ENCODE assay signal across 16 cellular contexts in genomic region chr1:42003433-42003832, GRCh38.
DNase-seq lines count a peak whose midpoint lies in the region; ATAC-seq, FAIRE-seq and TF ChIP-seq lines count a peak whose summit lies in the region.
"Had no signal": no experiment of that assay in that cellular context is flagged by ENCODE, and none has a peak within 500 bp of the region (broad histone marks: within the 10 kb centered on the region; RNA-seq: fewer than 3 reads in every experiment).

No MANE protein-coding gene starts in this region.

- H3K9ac ChIP-seq in endothelial cell of umbilical vein (replicated peaks; ENCODE audit: extremely low read depth, insufficient read depth, low read length), result no peak overlapping the region
- H3K9ac ChIP-seq: KMS-11 had no signal

- DNase-seq in A172 (ENCODE audit: low spot score), result peak; percentile 10
- peak; percentile 97 for DNase-seq in NCI-H2171 treated with DMSO at 0.1 percent for 48 hours (lab: John Stamatoyannopoulos, UW)
- no peak for DNase-seq in endothelial cell of umbilical vein (ENCODE audit: low read depth, low spot score)
- DNase-seq in NCI-H2081 treated with DMSO at 0.1 percent for 48 hours (lab: John Stamatoyannopoulos, UW), result no peak
- DNase-seq in hepatic stellate cell (ENCODE audit: low spot score), result no peak
- DNase-seq in ascending aorta (ENCODE audit: low spot score in 2 of 2), result no peak
- DNase-seq: activated CD8-positive, alpha-beta memory T cell treated with anti-CD3 and anti-CD28 coated beads for 24 hours; activated naive CD4-positive, alpha-beta T cell treated with anti-CD3 and anti-CD28 coated beads for 36 hours; DND-41; psoas muscle; trophoblast cell had no signal

- H3K79me2 ChIP-seq in endothelial cell of umbilical vein (ENCODE audit: control insufficient read depth, insufficient read depth, low read length), result no peaks in the 10 kb centered on the region

- no peaks in the 10 kb centered on the region for H4K20me1 ChIP-seq in endothelial cell of umbilical vein (replicated peaks; ENCODE audit: control insufficient read depth, extremely low read depth, insufficient read depth, low read length)

- BruUV-seq in endothelial cell of umbilical vein (replicated peaks; lab: Mats Ljungman, UMichigan), result no TSS peak

- dilution Hi-C loops in endothelial cell of umbilical vein (cut with MboI; ENCODE audit: extremely low pct_ligation_motif_present, low sequenced_read_pairs), result no loop called here

- intact Hi-C loops in endothelial cell of umbilical vein (cut with micrococcal nuclease), result no loop called here
- intact Hi-C loops in ascending aorta (cut with DNase I), result no loop called here

- TF ChIP-seq CTCF in HEK293 (tag by site-specific recombination; IDR thresholded peaks at IDR 0.05) (no peak), endothelial cell of umbilical vein (IDR thresholded peaks at IDR 0.05; ENCODE audit: extremely low read depth in 1 of 2, insufficient read depth in 1 of 2, low read depth in 1 of 2, low read length in 2 of 2) (no peak), ascending aorta (IDR thresholded peaks at IDR 0.05) (no peak)

- TF ChIP-seq POLR2A in endothelial cell of umbilical vein (IDR thresholded peaks at IDR 0.05; ENCODE audit: low read depth, low read length), result no peak

- H3K4me2 ChIP-seq in endothelial cell of umbilical vein (ENCODE audit: insufficient read depth, low read length), result no peak overlapping the region
- H3K4me2 ChIP-seq: KMS-11 had no signal

- no peak overlapping the region for H3K4me3 ChIP-seq in HEK293 (ENCODE audit: low read depth, low read length)
- H3K4me3 ChIP-seq in endothelial cell of umbilical vein (replicated peaks in 1 of 3; ENCODE audit: insufficient read depth in 1 of 3, low read depth in 1 of 3, low read length in 3 of 3), result no peak overlapping the region
- H3K4me3 ChIP-seq in ascending aorta, result no peak overlapping the region
- H3K4me3 ChIP-seq: gastroesophageal sphincter, psoas muscle, SK-N-MC had no signal

- H3K9me3 ChIP-seq in HEK293 (ENCODE audit: control insufficient read depth, insufficient read depth, low read depth, low read length) (no peaks in the 10 kb centered on the region), endothelial cell of umbilical vein (replicated peaks; ENCODE audit: control insufficient read depth, insufficient read depth, low read length) (no peaks in the 10 kb centered on the region), ascending aorta (no peaks in the 10 kb centered on the region)
- H3K9me3 ChIP-seq: gastroesophageal sphincter, psoas muscle had no signal

- no peak overlapping the region for H3K27ac ChIP-seq in HEK293 (ENCODE audit: extremely low read depth, low read depth, low read length)
- H3K27ac ChIP-seq in endothelial cell of umbilical vein (ENCODE audit: insufficient read depth, low read depth, low read length), result no peak overlapping the region
- no peak overlapping the region for H3K27ac ChIP-seq in ascending aorta
- H3K27ac ChIP-seq: gastroesophageal sphincter, KMS-11, psoas muscle, SK-N-MC had no signal

- H3K9me1 ChIP-seq in endothelial cell of umbilical vein (replicated peaks; ENCODE audit: control insufficient read depth, extremely low read depth, insufficient read depth, low read length), result no peaks in the 10 kb centered on the region

- no peaks in the 10 kb centered on the region for H3K4me1 ChIP-seq in HEK293 (ENCODE audit: control insufficient read depth, insufficient read depth, low read length)
- no peaks in the 10 kb centered on the region for H3K4me1 ChIP-seq in endothelial cell of umbilical vein (ENCODE audit: control insufficient read depth, extremely low read depth, insufficient read depth, low read length)
- H3K4me1 ChIP-seq in ascending aorta, result no peaks in the 10 kb centered on the region
- H3K4me1 ChIP-seq: gastroesophageal sphincter had no signal

- H3K36me3 ChIP-seq in HEK293 (ENCODE audit: control insufficient read depth in 2 of 2, insufficient read depth in 1 of 2, low read length in 2 of 2), result no peaks in the 10 kb centered on the region
- H3K36me3 ChIP-seq in endothelial cell of umbilical vein (ENCODE audit: control insufficient read depth in 2 of 2, extremely low read depth in 1 of 2, insufficient read depth in 2 of 2, low read length in 2 of 2), result no peaks in the 10 kb centered on the region
- H3K36me3 ChIP-seq in ascending aorta, result no peaks in the 10 kb centered on the region
- H3K36me3 ChIP-seq: gastroesophageal sphincter had no signal

- CTCF ChIA-PET in HEK293 (lab: Yijun Ruan, JAX), result no interaction called here
- CTCF ChIA-PET in endothelial cell of umbilical vein (lab: Charles Lee), result interaction anchor here (1.3 kb wide), 1 partner anchor 191 kb away, joined by 4 read pairs; no protein-coding TSS in a partner anchor

- no peak overlapping the region for H2AFZ ChIP-seq in endothelial cell of umbilical vein (ENCODE audit: low read depth, low read length)

- peak; percentile 35 for FAIRE-seq in endothelial cell of umbilical vein (lab: Jason Lieb, UNC)

- H3K27me3 ChIP-seq in endothelial cell of umbilical vein (ENCODE audit: control insufficient read depth in 2 of 2, insufficient read depth in 2 of 2, low read length in 2 of 2), result no peaks in the 10 kb centered on the region
- H3K27me3 ChIP-seq in ascending aorta, result no peaks in the 10 kb centered on the region
- H3K27me3 ChIP-seq: gastroesophageal sphincter had no signal

- POLR2A ChIA-PET in HEK293 (lab: Yijun Ruan, JAX), result no interaction called here
- POLR2A ChIA-PET in endothelial cell of umbilical vein (lab: Charles Lee), result no interaction called here

- no peak for ATAC-seq in GM21515 (IDR thresholded peaks at IDR 0.05; ENCODE audit: unreplicated experiment)
- ATAC-seq: gastroesophageal sphincter had no signal

TF ChIP-seq in HEK293, 187 proteins besides CTCF, POLR2A, EP300 and RAD21:
- peak; percentile 50; the same call in 1 of the 2 replicates for TF ChIP-seq GLIS1 (tag by site-specific recombination; IDR thresholded peaks at IDR 0.05)
- TF ChIP-seq YY2 (tag by site-specific recombination; IDR thresholded peaks at IDR 0.05), result no peak

TF ChIP-seq in endothelial cell of umbilical vein, 7 proteins besides CTCF, POLR2A, EP300 and RAD21:
- TF ChIP-seq MYC (IDR thresholded peaks at IDR 0.05; ENCODE audit: low read depth, low read length) (no peak), POLR2AphosphoS5 (IDR thresholded peaks at IDR 0.05; ENCODE audit: insufficient read depth, low read depth, low read length) (no peak), EZH2 (IDR thresholded peaks at IDR 0.05; ENCODE audit: borderline replicate concordance, low read depth, low read length, severe bottlenecking) (no peak), MAX (IDR thresholded peaks at IDR 0.05; ENCODE audit: insufficient read depth, insufficient read length) (no peak), JUN (IDR thresholded peaks at IDR 0.05; ENCODE audit: borderline replicate concordance, insufficient read depth, insufficient read length, low read depth) (no peak), FOS (IDR thresholded peaks at IDR 0.05; ENCODE audit: borderline replicate concordance, insufficient read depth, low read length) (no peak), GATA2 (IDR thresholded peaks at IDR 0.05; ENCODE audit: insufficient read depth, insufficient read length, low read depth, low read length) (no peak)

Comparison
In these comparisons a context has a peak if more than half of its experiments do, and no peak if none do; other contexts are left out.
1. DNase-seq: peak in A172 (single experiment) and NCI-H2171 treated with DMSO at 0.1 percent for 48 hours (single experiment); none in endothelial cell of umbilical vein (single experiment), NCI-H2081 treated with DMSO at 0.1 percent for 48 hours (single experiment), hepatic stellate cell (single experiment) and ascending aorta (0 of 2).